10 cellular contexts compared by ENCODE assay signal in genomic region chr17:19533036-19533717, GRCh38. TPM values are rescaled to one million over a fixed set of nuclear protein-coding genes. Genes with fewer than 3 reads are reported as not detected.
DNase-seq lines count a peak whose midpoint lies in the region; ATAC-seq, FAIRE-seq and TF ChIP-seq lines count a peak whose summit lies in the region.
"Had no signal": no experiment of that assay in that cellular context is flagged by ENCODE, and none has a peak within 500 bp of the region (broad histone marks: within the 10 kb centered on the region; RNA-seq: fewer than 3 reads in every experiment).

No MANE protein-coding gene starts in this region.

- H3K36me3 Mint-ChIP-seq in activated T-cell treated with anti-CD3 and anti-CD28 coated beads, Interleukin-2, amount 50 U/mL, for 4 hours (ENCODE audit: insufficient read depth): no peaks in the 10 kb centered on the region
- H3K36me3 Mint-ChIP-seq in type B pancreatic cell: no peaks in the 10 kb centered on the region

- H3K36me3 ChIP-seq in muscle layer of duodenum (ENCODE audit: control insufficient read depth in 1 of 2, insufficient read depth in 2 of 2, low read length in 2 of 2): no peaks in the 10 kb centered on the region

- no peaks in the 10 kb centered on the region for H3K9me3 Mint-ChIP-seq in activated T-cell treated with anti-CD3 and anti-CD28 coated beads, Interleukin-2, amount 50 U/mL, for 4 hours
- H3K9me3 Mint-ChIP-seq in type B pancreatic cell: no peaks in the 10 kb centered on the region

- peak overlapping the region; percentile 74 for H3K4me3 ChIP-seq in coronary artery
- peak overlapping the region; percentile 23 to 68 for H3K4me3 ChIP-seq in muscle layer of duodenum (ENCODE audit: low read depth in 1 of 2, low read length in 2 of 2)

- H3K4me3 Mint-ChIP-seq in activated T-cell treated with anti-CD3 and anti-CD28 coated beads, Interleukin-2, amount 50 U/mL, for 4 hours: peak overlapping the region; percentile 58
- peak overlapping the region; percentile 74 for H3K4me3 Mint-ChIP-seq in type B pancreatic cell

- no peak overlapping the region for H3K27ac Mint-ChIP-seq in type B pancreatic cell

- no peak for DNase-seq in activated T-cell treated with anti-CD3 and anti-CD28 coated beads, Interleukin-2, amount 50 U/mL, for 4 hours
- DNase-seq in activated T-cell treated with anti-CD3 and anti-CD28 coated beads for 4 hours (no peak), coronary artery (ENCODE audit: low spot score) (no peak), type B pancreatic cell (ENCODE audit: extremely low spot score, unreplicated experiment) (no peak), GM19239 (ENCODE audit: insufficient read length, low spot score) (no peak), NCI-H2081 treated with DMSO at 0.1 percent for 48 hours (lab: John Stamatoyannopoulos, UW) (no peak)
- DNase-seq: KG1 had no signal

- no peaks in the 10 kb centered on the region for H3K9me3 ChIP-seq in muscle layer of duodenum (ENCODE audit: control insufficient read depth in 1 of 2, low read length in 2 of 2)

- H3K4me1 ChIP-seq in muscle layer of duodenum (ENCODE audit: control insufficient read depth in 1 of 2, insufficient read depth in 2 of 2, low read length in 2 of 2): peaks cover 0 to 15% of the 10 kb centered on the region in 2 donors

- H3K4me1 Mint-ChIP-seq in activated T-cell treated with anti-CD3 and anti-CD28 coated beads, Interleukin-2, amount 50 U/mL, for 4 hours (ENCODE audit: low read depth): peaks cover 14% of the 10 kb centered on the region
- peaks cover 13% of the 10 kb centered on the region for H3K4me1 Mint-ChIP-seq in type B pancreatic cell (ENCODE audit: unreplicated experiment)

- peaks cover 42% of the 10 kb centered on the region for H3K27me3 Mint-ChIP-seq in activated T-cell treated with anti-CD3 and anti-CD28 coated beads, Interleukin-2, amount 50 U/mL, for 4 hours (ENCODE audit: low read depth)
- peaks cover 49% of the 10 kb centered on the region for H3K27me3 Mint-ChIP-seq in type B pancreatic cell

- no peak for FAIRE-seq in GM19239 (lab: Jason Lieb, UNC)

- H3K27me3 ChIP-seq in muscle layer of duodenum (ENCODE audit: low read depth, low read length): no peaks in the 10 kb centered on the region

- TF ChIP-seq CTCF in coronary artery (IDR thresholded peaks at IDR 0.05): no peak
- TF ChIP-seq CTCF in type B pancreatic cell (conservative IDR thresholded peaks at IDR 0.05): no peak

- ATAC-seq in activated T-cell treated with anti-CD3 and anti-CD28 coated beads, Interleukin-2, amount 50 U/mL, for 4 hours: peak in 1 of 2 donors; percentile 11
- no peak for ATAC-seq in HG03521 (IDR thresholded peaks at IDR 0.05; ENCODE audit: unreplicated experiment)

- H3K27ac ChIP-seq in coronary artery (peak overlapping the region in 1 of 2 donors; percentile 58), muscle layer of duodenum (ENCODE audit: low read length) (no peak overlapping the region)
- H3K27ac ChIP-seq: C4-2B had no signal

RNA-seq across cellular contexts. Expression of gene SLC47A1, which starts 0.5 kb away (rescaled TPM):
- total RNA-seq in activated T-cell treated with anti-CD3 and anti-CD28 coated beads, Interleukin-2, amount 50 U/mL, for 4 hours: under 1 TPM; 0.28 to 0.58 (median 0.54) TPM
- 1.2 and 5.9 TPM in 2 replicates for total RNA-seq in type B pancreatic cell (ENCODE audit: low replicate concordance)
